13 cellular contexts compared by ENCODE assay signal in genomic region chr20:47605673-47606413, GRCh38.
DNase-seq lines count a peak whose midpoint lies in the region; ATAC-seq and TF ChIP-seq lines count a peak whose summit lies in the region.
"Had no signal": no experiment of that assay in that cellular context is flagged by ENCODE, and none has a peak within 500 bp of the region (broad histone marks: within the 10 kb centered on the region; RNA-seq: fewer than 3 reads in every experiment).

No MANE protein-coding gene starts in this region.

- no TSS peak for BruUV-seq in A673 (replicated peaks; lab: Mats Ljungman, UMichigan)

- TF ChIP-seq CTCF in neural cell (IDR thresholded peaks at IDR 0.05; ENCODE audit: poor library complexity, severe bottlenecking) (no peak), A673 (conservative IDR thresholded peaks at IDR 0.05; ENCODE audit: low read depth, low read length) (no peak), left ventricle myocardium inferior (IDR thresholded peaks at IDR 0.05; ENCODE audit: borderline replicate concordance) (no peak)

- peaks cover 43% of the 10 kb centered on the region for H3K4me1 ChIP-seq in A673 (ENCODE audit: insufficient read depth, low read length, poor library complexity, severe bottlenecking)
- peaks cover 68% of the 10 kb centered on the region for H3K4me1 ChIP-seq in left ventricle myocardium inferior

- peak overlapping the region; percentile 95 for H3K27ac Mint-ChIP-seq in activated naive CD4-positive, alpha-beta T cell treated with anti-CD3 and anti-CD28 coated beads for 36 hours
- peak overlapping the region; percentile 94 for H3K27ac Mint-ChIP-seq in activated T-helper 17 cell treated with anti-CD3 and anti-CD28 coated beads, Interleukin-2, amount 50 U/mL, for 72 hours

- H3K9me2 ChIP-seq in neural cell (ENCODE audit: insufficient read depth, low read length): no peaks in the 10 kb centered on the region

- DNase-seq in activated naive CD4-positive, alpha-beta T cell treated with anti-CD3 and anti-CD28 coated beads for 36 hours: no peak
- no peak for DNase-seq in activated naive CD4-positive, alpha-beta T cell (lab: John Stamatoyannopoulos, UW)
- DNase-seq in HuH-7 (ENCODE audit: low spot score) (peak; percentile 28), A673 (ENCODE audit: low spot score) (no peak), left ventricle myocardium inferior (no peak)
- no peak for DNase-seq in stimulated activated CD4-positive, alpha-beta T cell treated with anti-CD3 and anti-CD28 coated beads, Interleukin-4, amount 100 ng/mL, for 4 hours
- DNase-seq: foreskin melanocyte; GM23248; stimulated activated naive CD4-positive, alpha-beta T cell had no signal

- no peak overlapping the region for H3K9ac ChIP-seq in neural cell (ENCODE audit: low read length)
- H3K9ac ChIP-seq: GM23248 had no signal

- TF ChIP-seq RAD21 in neural cell (conservative IDR thresholded peaks at IDR 0.05): no peak

- H2AFZ ChIP-seq in neural cell (ENCODE audit: low read depth, low read length): no peak overlapping the region
- H2AFZ ChIP-seq: GM23248 had no signal

- no peaks in the 10 kb centered on the region for H3K9me3 ChIP-seq in neural cell (ENCODE audit: low read length)
- no peaks in the 10 kb centered on the region for H3K9me3 ChIP-seq in A673 (ENCODE audit: low read depth, low read length, poor library complexity, severe bottlenecking)
- H3K9me3 ChIP-seq in left ventricle myocardium inferior (replicated peaks): peaks cover 8% of the 10 kb centered on the region
- H3K9me3 ChIP-seq: vagina had no signal

- no peak overlapping the region for H3K4me2 ChIP-seq in neural cell (ENCODE audit: low read length)

- H3K4me1 Mint-ChIP-seq in activated naive CD4-positive, alpha-beta T cell treated with anti-CD3 and anti-CD28 coated beads for 36 hours (ENCODE audit: low read depth): peaks cover 82% of the 10 kb centered on the region
- peaks cover 34% of the 10 kb centered on the region for H3K4me1 Mint-ChIP-seq in activated T-helper 17 cell treated with anti-CD3 and anti-CD28 coated beads, Interleukin-2, amount 50 U/mL, for 72 hours

- H3K9me3 Mint-ChIP-seq in activated naive CD4-positive, alpha-beta T cell treated with anti-CD3 and anti-CD28 coated beads for 36 hours: no peaks in the 10 kb centered on the region
- no peaks in the 10 kb centered on the region for H3K9me3 Mint-ChIP-seq in activated T-helper 17 cell treated with anti-CD3 and anti-CD28 coated beads, Interleukin-2, amount 50 U/mL, for 72 hours

- ATAC-seq in activated T-helper 17 cell treated with anti-CD3 and anti-CD28 coated beads, Interleukin-2, amount 50 U/mL, for 72 hours (replicated peaks): no peak

- H3K36me3 ChIP-seq in neural cell (ENCODE audit: insufficient read depth, low read length): no peaks in the 10 kb centered on the region
- H3K36me3 ChIP-seq in A673 (ENCODE audit: insufficient read depth, low read length, poor library complexity, severe bottlenecking): no peaks in the 10 kb centered on the region
- no peaks in the 10 kb centered on the region for H3K36me3 ChIP-seq in left ventricle myocardium inferior
- H3K36me3 ChIP-seq: vagina had no signal

- H3K27me3 ChIP-seq in neural cell (ENCODE audit: insufficient read depth, low read depth, low read length) (no peaks in the 10 kb centered on the region), A673 (replicated peaks; ENCODE audit: insufficient read depth, low read depth, low read length, poor library complexity) (no peaks in the 10 kb centered on the region), left ventricle myocardium inferior (ENCODE audit: low read depth) (no peaks in the 10 kb centered on the region)
- H3K27me3 ChIP-seq: vagina had no signal

- H3K4me3 ChIP-seq in neural cell (ENCODE audit: low read length): peak overlapping the region; percentile 24
- no peak overlapping the region for H3K4me3 ChIP-seq in A673 (ENCODE audit: low read depth, low read length, poor library complexity, severe bottlenecking)
- H3K4me3 ChIP-seq in left ventricle myocardium inferior: no peak overlapping the region
- H3K4me3 ChIP-seq: GM23248, vagina had no signal

- H4K20me1 ChIP-seq in neural cell (ENCODE audit: insufficient read depth): no peaks in the 10 kb centered on the region

- TF ChIP-seq EP300 in neural cell (conservative IDR thresholded peaks at IDR 0.05; ENCODE audit: poor library complexity, severe bottlenecking): no peak

- peaks cover 18% of the 10 kb centered on the region for H3K36me3 Mint-ChIP-seq in activated naive CD4-positive, alpha-beta T cell treated with anti-CD3 and anti-CD28 coated beads for 36 hours (ENCODE audit: low read depth)
- peaks cover 37% of the 10 kb centered on the region for H3K36me3 Mint-ChIP-seq in activated T-helper 17 cell treated with anti-CD3 and anti-CD28 coated beads, Interleukin-2, amount 50 U/mL, for 72 hours (ENCODE audit: low read depth)

- H3K79me2 ChIP-seq in neural cell (replicated peaks; ENCODE audit: insufficient read depth, low read length): no peaks in the 10 kb centered on the region

- POLR2A ChIA-PET in A673 (lab: Charles Lee; ENCODE audit: low non-redundant PET): no interaction called here

- CTCF ChIA-PET in activated naive CD4-positive, alpha-beta T cell treated with anti-CD3 and anti-CD28 coated beads for 36 hours (lab: Charles Lee): interaction anchor here (1.0 kb wide), 1 partner anchor 50 kb away, joined by 3 read pairs; no protein-coding TSS in a partner anchor
- CTCF ChIA-PET in A673 (lab: Charles Lee): no interaction called here

- intact Hi-C loops in activated naive CD4-positive, alpha-beta T cell treated with anti-CD3 and anti-CD28 coated beads for 36 hours (cut with micrococcal nuclease): no loop called here
- intact Hi-C loops in A673 (cut with micrococcal nuclease; ENCODE audit: unreplicated experiment) (no loop called here), left ventricle myocardium inferior (cut with micrococcal nuclease) (no loop called here)

- no peaks in the 10 kb centered on the region for H3F3A ChIP-seq in neural cell (ENCODE audit: insufficient read depth, low read length, poor library complexity, severe bottlenecking)

- H3K27ac ChIP-seq in neural cell (ENCODE audit: low read length) (peak overlapping the region; percentile 29), A673 (ENCODE audit: low read depth, low read length, poor library complexity, severe bottlenecking) (no peak overlapping the region), left ventricle myocardium inferior (replicated peaks) (no peak overlapping the region)
- H3K27ac ChIP-seq: RWPE1, vagina had no signal

- peak overlapping the region; percentile 44 for H3K4me3 Mint-ChIP-seq in activated naive CD4-positive, alpha-beta T cell treated with anti-CD3 and anti-CD28 coated beads for 36 hours
- peak overlapping the region; percentile 74 for H3K4me3 Mint-ChIP-seq in activated T-helper 17 cell treated with anti-CD3 and anti-CD28 coated beads, Interleukin-2, amount 50 U/mL, for 72 hours

- no peaks in the 10 kb centered on the region for H3K27me3 Mint-ChIP-seq in activated naive CD4-positive, alpha-beta T cell treated with anti-CD3 and anti-CD28 coated beads for 36 hours (ENCODE audit: low read depth)
- H3K27me3 Mint-ChIP-seq in activated T-helper 17 cell treated with anti-CD3 and anti-CD28 coated beads, Interleukin-2, amount 50 U/mL, for 72 hours: no peaks in the 10 kb centered on the region

TF ChIP-seq in neural cell, 6 proteins besides CTCF, POLR2A, EP300 and RAD21:
- TF ChIP-seq POLR2AphosphoS5 (IDR thresholded peaks at IDR 0.05) (no peak), TAF1 (IDR thresholded peaks at IDR 0.05; ENCODE audit: low read depth) (no peak), EZH2 (IDR thresholded peaks at IDR 0.05; ENCODE audit: borderline replicate concordance, insufficient read depth, low read length, poor library complexity, severe bottlenecking) (no peak), REST (IDR thresholded peaks at IDR 0.05; ENCODE audit: borderline replicate concordance) (no peak), SMC3 (conservative IDR thresholded peaks at IDR 0.05; ENCODE audit: poor library complexity) (no peak), MXI1 (conservative IDR thresholded peaks at IDR 0.05; ENCODE audit: poor library complexity, severe bottlenecking) (no peak)
TF ChIP-seq in neural cell: peak in this region for 0.
